ENCODE assay signal across 8 cellular contexts in the genomic region with DNA sequence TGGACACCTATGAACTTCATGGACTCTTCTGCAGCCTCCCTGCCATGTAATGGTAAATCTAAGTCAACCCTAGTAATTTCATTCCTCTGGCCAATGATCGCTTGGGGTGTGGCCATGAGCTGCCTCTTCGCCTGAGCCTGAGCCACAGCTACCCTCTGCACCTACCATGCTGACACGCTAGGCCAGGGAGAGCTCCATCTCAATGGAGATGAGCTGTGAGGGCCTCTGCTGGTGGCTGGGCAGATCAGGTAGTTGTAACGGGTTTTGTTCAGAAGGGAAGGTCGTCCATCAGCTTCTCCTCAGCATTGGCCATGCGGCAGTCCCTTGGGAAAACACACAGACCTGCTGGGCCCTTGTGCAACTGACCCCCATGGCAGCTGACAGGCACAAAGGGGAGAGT. TPM values are rescaled to one million over a fixed set of nuclear protein-coding genes. Genes with fewer than 3 reads are reported as not detected.
DNase-seq lines count a peak whose midpoint lies in the region; ATAC-seq, FAIRE-seq and TF ChIP-seq lines count a peak whose summit lies in the region.

No MANE protein-coding gene starts in this region.

- no peaks in the 10 kb centered on the region for H3K79me2 ChIP-seq in DOHH2 (ENCODE audit: control insufficient read depth, low read length)
- H3K79me2 ChIP-seq in GM12878 (ENCODE audit: control insufficient read depth, insufficient read depth, low read length): no peaks in the 10 kb centered on the region

- intact Hi-C loops in GM12878 (cut with micrococcal nuclease; ENCODE audit: unreplicated experiment): loop anchor here (1.0 to 10.0 kb wide), 3 partner anchors 105 to 230 kb away; no protein-coding TSS in a partner anchor
- intact Hi-C loops in right cardiac atrium (cut with DNase I): no loop called here

- peak; percentile 38 for FAIRE-seq in GM12878 (lab: Jason Lieb, UNC)

- no peaks in the 10 kb centered on the region; the same call in 1 of the 2 replicates for H3F3A ChIP-seq in DOHH2 (ENCODE audit: control insufficient read depth, insufficient read depth)

- no peak overlapping the region; the same call in 1 of the 2 replicates for H2AFZ ChIP-seq in GM12878 (ENCODE audit: control insufficient read depth, low read depth, low read length)

- H3K4me1 ChIP-seq in DOHH2 (ENCODE audit: control insufficient read depth, low read length) (peaks cover 3% of the 10 kb centered on the region; the same call in 1 of the 2 replicates), GM12878 (ENCODE audit: control insufficient read depth, insufficient read depth, low read length) (no peaks in the 10 kb centered on the region), right cardiac atrium (ENCODE audit: control insufficient read depth, insufficient read depth, low read length) (no peaks in the 10 kb centered on the region)

- RAD21 ChIA-PET in GM12878 (lab: Charles Lee; ENCODE audit: unreplicated experiment): interaction anchor here (0.7 to 4.1 kb wide), 12 partner anchors 25 to 177 kb away, joined by 3 to 31 read pairs (median 6); a partner anchor contains a TSS

- no TSS peak for BruUV-seq in GM12878 (replicated peaks; lab: Mats Ljungman, UMichigan)

- POLR2A ChIA-PET in GM12878 (lab: Charles Lee): interaction anchor here (0.9 kb wide), 1 partner anchor 84 kb away, joined by 6 read pairs; no protein-coding TSS in a partner anchor

- peak; percentile 66 for ATAC-seq in GM19467 (IDR thresholded peaks at IDR 0.05; ENCODE audit: unreplicated experiment)
- ATAC-seq in GM12878: peak; percentile 95
- ATAC-seq in right cardiac atrium: no peak
- no peak for ATAC-seq in GM18520 (IDR thresholded peaks at IDR 0.05; ENCODE audit: unreplicated experiment)

- H3K4me2 ChIP-seq in DOHH2 (ENCODE audit: low read length) (no peak overlapping the region), GM12878 (ENCODE audit: control insufficient read depth, insufficient read depth) (no peak overlapping the region)

- peak; percentile 74 for TF ChIP-seq RAD21 in GM12878 (IDR thresholded peaks at IDR 0.05; ENCODE audit: insufficient read depth, low read depth, low read length)

- SMC1A ChIA-PET in GM12878 (lab: Charles Lee; ENCODE audit: uncharacterized antibody, unreplicated experiment): interaction anchor here (0.6 to 2.5 kb wide), 11 partner anchors 10 to 264 kb away, joined by 3 to 19 read pairs (median 4); no protein-coding TSS in a partner anchor

- no peak for TF ChIP-seq POLR2A in GM12878 (IDR thresholded peaks at IDR 0.05; ENCODE audit: low read depth, low read length)

- H3K27ac ChIP-seq in DOHH2 (ENCODE audit: low read depth, low read length): no peak overlapping the region
- no peak overlapping the region for H3K27ac ChIP-seq in GM12878 (ENCODE audit: control insufficient read depth, insufficient read depth)
- H3K27ac ChIP-seq in right cardiac atrium (ENCODE audit: low read length): no peak overlapping the region

- CTCF ChIA-PET in GM12878 (lab: Yijun Ruan, JAX): interaction anchor here (0.7 to 4.2 kb wide), 18 partner anchors 9 to 355 kb away, joined by 3 to 53 read pairs (median 4); a partner anchor contains a TSS

- H3K27me3 ChIP-seq in DOHH2 (ENCODE audit: control insufficient read depth, low read length) (peaks cover 5% of the 10 kb centered on the region), GM12878 (replicated peaks in 1 of 2; ENCODE audit: control insufficient read depth in 2 of 2, insufficient read depth in 2 of 2, low read length in 1 of 2) (no peaks in the 10 kb centered on the region), right cardiac atrium (ENCODE audit: control insufficient read depth, insufficient read depth) (no peaks in the 10 kb centered on the region)

- in situ Hi-C loops in GM12878 (cut with MboI): loop anchor here (25.0 kb wide), 1 partner anchor 358 kb away; no protein-coding TSS in a partner anchor

- peak; percentile 64 for TF ChIP-seq CTCF in DOHH2 (IDR thresholded peaks at IDR 0.05; ENCODE audit: low read depth, low read length, poor library complexity, severe bottlenecking)
- peak; percentile 63 to 75 (median 71) for TF ChIP-seq CTCF in GM12878 (IDR thresholded peaks at IDR 0.05 in 2 of 3, conservative IDR thresholded peaks at IDR 0.05 in 1 of 3; ENCODE audit: control insufficient read depth in 2 of 3, extremely low read depth in 1 of 3, insufficient read depth in 1 of 3, low read depth in 3 of 3, low read length in 3 of 3)

- H3K4me3 ChIP-seq in DOHH2 (ENCODE audit: low read length) (no peak overlapping the region), GM12878 (no peak overlapping the region), right cardiac atrium (ENCODE audit: low read length) (no peak overlapping the region)

- H3K9ac ChIP-seq in GM12878 (ENCODE audit: control insufficient read depth, insufficient read depth, low read length): no peak overlapping the region

- WGBS in GM12878 (ENCODE audit: insufficient coverage, insufficient replicate concordance, low lambda C conversion rate, missing lambda C conversion rate): 7% methylated on average over 6 of the region's 6 CpGs
- 67% methylated on average over 6 of the region's 6 CpGs for WGBS in right cardiac atrium

- H3K9me2 ChIP-seq in DOHH2 (replicated peaks; ENCODE audit: control insufficient read depth, low read length): no peaks in the 10 kb centered on the region

- peaks cover 7% of the 10 kb centered on the region for H3K36me3 ChIP-seq in DOHH2 (ENCODE audit: control insufficient read depth, low read length)
- peaks cover 2 to 7% of the 10 kb centered on the region in 2 experiments; a peak in 2 of 4 replicates for H3K36me3 ChIP-seq in GM12878 (ENCODE audit: control insufficient read depth in 2 of 2, insufficient read depth in 2 of 2, low read length in 1 of 2)

- DNase-seq in Kasumi-1 (lab: John Stamatoyannopoulos, UW) (peak; percentile 31 to 43), GM12878 (ENCODE audit: low read depth, low spot score) (peak; percentile 7), right cardiac atrium (no peak), NCI-H2196 (lab: John Stamatoyannopoulos, UW; ENCODE audit: unreplicated experiment) (no peak), RKO (ENCODE audit: low spot score) (no peak)

- no peak for TF ChIP-seq EP300 in GM12878 (IDR thresholded peaks at IDR 0.05; ENCODE audit: borderline replicate concordance in 1 of 2, control insufficient read depth in 1 of 2, low read depth in 2 of 2, low read length in 2 of 2)

- H4K20me1 ChIP-seq in DOHH2 (ENCODE audit: control insufficient read depth, insufficient read depth, low read depth, low read length): no peaks in the 10 kb centered on the region
- no peaks in the 10 kb centered on the region for H4K20me1 ChIP-seq in GM12878 (ENCODE audit: control insufficient read depth, insufficient read depth)

- H3K9me3 ChIP-seq in DOHH2 (ENCODE audit: control insufficient read depth, insufficient read depth, low read length) (no peaks in the 10 kb centered on the region), GM12878 (replicated peaks; ENCODE audit: control insufficient read depth, insufficient read depth, low read length) (no peaks in the 10 kb centered on the region), right cardiac atrium (ENCODE audit: control insufficient read depth, low read length) (no peaks in the 10 kb centered on the region)

TF ChIP-seq in GM12878, 131 proteins besides CTCF, POLR2A, EP300 and RAD21:
- TF ChIP-seq SMC3 (IDR thresholded peaks at IDR 0.05; ENCODE audit: borderline replicate concordance, low read length) (peak; percentile 76; the same call in 1 of the 2 replicates), HDAC6 (IDR thresholded peaks at IDR 0.05; ENCODE audit: unreplicated experiment) (no peak), PML (IDR thresholded peaks at IDR 0.05; ENCODE audit: low read length) (no peak), BRCA1 (IDR thresholded peaks at IDR 0.05; ENCODE audit: low read depth, low read length) (no peak)

RNA-seq across cellular contexts. Expression of a gene that starts 24.4 kb away (rescaled TPM):
- total RNA-seq in GM12878 (2013; cell fraction: nucleolus; rRNA removed): 37.7 and 41.4 TPM in 2 replicates
- 27.7 and 34.3 TPM in 2 replicates for total RNA-seq in GM12878 (2014; rRNA removed)
- total RNA-seq in GM12878 (2014; rRNA removed; fragmentation: Illumina TruSeq; extraction: Trizol): 39.7 and 43.0 TPM in 2 replicates
- total RNA-seq in GM12878 (2021): 36.4 and 42.3 TPM in 2 replicates
- polyA plus RNA-seq in GM12878 (2011; ENCODE audit: low read depth): 14.3 TPM
- 23.8 and 38.7 TPM in 2 replicates for polyA plus RNA-seq in GM12878 (2011; rRNA removed)
- 5.9 and 6.9 TPM in 2 replicates for polyA plus RNA-seq in GM12878 (2011; cell fraction: cytosol; rRNA removed)
- polyA plus RNA-seq in GM12878 (2011; cell fraction: nucleus; rRNA removed): 16.4 and 23.1 TPM in 2 replicates
- polyA plus RNA-seq in GM12878 (2012): 23.6 and 23.9 TPM in 2 replicates
- polyA plus RNA-seq in GM12878 (2014; fragmentation: Illumina TruSeq; extraction: Trizol): 56.8 and 71.1 TPM in 2 replicates
- 10 to 100 TPM; 29.1 to 40.4 TPM for polyA plus RNA-seq in GM12878 (2014; fragmentation: Nextera tagmentation; extraction: Ambion mirVana)
- polyA plus RNA-seq in GM12878 (2014; rRNA removed): 30.7 and 37.0 TPM in 2 replicates
- 10 to 100 TPM; 44.9 to 46.9 TPM for polyA plus RNA-seq in GM12878 (2016; fragmentation: Nextera tagmentation; extraction: Ambion mirVana)
- 10.3 and 11.2 TPM in 2 replicates for polyA minus RNA-seq in GM12878 (2011; rRNA and poly(A)+ RNA removed)
- polyA minus RNA-seq in GM12878 (2011; cell fraction: cytosol; rRNA and poly(A)+ RNA removed): 8.6 and 8.8 TPM in 2 replicates
- polyA minus RNA-seq in GM12878 (2011; cell fraction: nucleus; rRNA and poly(A)+ RNA removed): 13.2 and 25.7 TPM in 2 replicates
- 10 to 100 TPM; 19.1 to 22.3 (median 21.2) TPM for total RNA-seq in right cardiac atrium
- polyA plus RNA-seq in right cardiac atrium: 23.4 TPM

RNA-seq across cellular contexts. Expression of a gene that starts 24.8 kb away (rescaled TPM):
- 68.9 and 73.3 TPM in 2 replicates for total RNA-seq in GM12878 (2013; cell fraction: nucleolus; rRNA removed)
- total RNA-seq in GM12878 (2014; rRNA removed) (19.3 and 23.5 TPM in 2 replicates), GM12878 (2014; rRNA removed; fragmentation: Illumina TruSeq; extraction: Trizol) (17.1 and 18.0 TPM in 2 replicates), GM12878 (2021) (14.4 and 17.3 TPM in 2 replicates), right cardiac atrium (10 to 100 TPM; 25.0 to 32.6 (median 28.8) TPM)
- polyA plus RNA-seq in GM12878 (2011; ENCODE audit: low read depth): 17.5 TPM
- polyA plus RNA-seq in GM12878 (2011; rRNA removed) (19.0 and 24.1 TPM in 2 replicates), GM12878 (2014; fragmentation: Illumina TruSeq; extraction: Trizol) (19.3 and 23.2 TPM in 2 replicates), GM12878 (2014; fragmentation: Nextera tagmentation; extraction: Ambion mirVana) (10 to 100 TPM; 43.6 to 63.4 TPM), GM12878 (2014; rRNA removed) (21.3 and 22.4 TPM in 2 replicates), GM12878 (2016; fragmentation: Nextera tagmentation; extraction: Ambion mirVana) (10 to 100 TPM; 37.7 to 41.9 TPM), right cardiac atrium (44.2 TPM)
- polyA plus RNA-seq in GM12878 (2011; cell fraction: cytosol; rRNA removed): 8.9 and 10.4 TPM in 2 replicates
- 21.0 and 23.7 TPM in 2 replicates for polyA plus RNA-seq in GM12878 (2011; cell fraction: nucleus; rRNA removed)
- 21.0 and 21.5 TPM in 2 replicates for polyA plus RNA-seq in GM12878 (2012)
- 6.4 and 10.7 TPM in 2 replicates for polyA minus RNA-seq in GM12878 (2011; rRNA and poly(A)+ RNA removed)
- polyA minus RNA-seq in GM12878 (2011; cell fraction: cytosol; rRNA and poly(A)+ RNA removed): 2.0 and 2.7 TPM in 2 replicates
- 10.6 and 14.6 TPM in 2 replicates for polyA minus RNA-seq in GM12878 (2011; cell fraction: nucleus; rRNA and poly(A)+ RNA removed)

Comparison
In these comparisons a context has a peak if more than half of its experiments do, and no peak if none do; other contexts are left out.
1. ATAC-seq: peak in GM19467 (single experiment) and GM12878 (single experiment); none in right cardiac atrium (0 of 2) and GM18520 (single experiment).
2. DNase-seq: peak in Kasumi-1 (2 of 2) and GM12878 (single experiment); none in right cardiac atrium (0 of 3), NCI-H2196 (single experiment) and RKO (single experiment).